1 cellular context compared by ENCODE assay signal in genomic region chr19:46133777-46134231, GRCh38.
TF ChIP-seq lines count a peak whose summit lies in the region.

No MANE protein-coding gene starts in this region.

TF ChIP-seq in H1, 55 proteins besides CTCF, POLR2A, EP300 and RAD21 (continued from another document):
- 0 out of 2 replicates have a peak, but pooled peaks have one; percentile 24 for TF ChIP-seq SP1 (IDR thresholded peaks at IDR 0.05; ENCODE audit: low read depth, low read length)
- no peak; the same call in 1 of the 2 replicates for TF ChIP-seq TBP (IDR thresholded peaks at IDR 0.05; ENCODE audit: low read depth, low read length)
- TF ChIP-seq TAF7 (optimal IDR thresholded peaks at IDR 0.05; ENCODE audit: borderline replicate concordance, low read depth, low read length) = no peak
- TF ChIP-seq CHD2 (IDR thresholded peaks at IDR 0.05; ENCODE audit: low read length) = no peak
- TF ChIP-seq RNF2 (IDR thresholded peaks at IDR 0.05; ENCODE audit: borderline replicate concordance, low read depth, low read length, missing control alignments, poor library complexity, severe bottlenecking) = no peak
- no peak for TF ChIP-seq MAFK (IDR thresholded peaks at IDR 0.05; ENCODE audit: low read depth, low read length)
- no peak for TF ChIP-seq USF2 (IDR thresholded peaks at IDR 0.05; ENCODE audit: low read length)
- no peak for TF ChIP-seq ZNF274 (IDR thresholded peaks at IDR 0.05; ENCODE audit: borderline replicate concordance, extremely low read depth, low read length)
- no peak for TF ChIP-seq RFX5 (IDR thresholded peaks at IDR 0.05; ENCODE audit: borderline replicate concordance, low read depth, low read length)
- no peak for TF ChIP-seq SIX5 (IDR thresholded peaks at IDR 0.05; ENCODE audit: low read depth, low read length)
- TF ChIP-seq GTF2F1 (IDR thresholded peaks at IDR 0.05; ENCODE audit: borderline replicate concordance, low read depth, low read length) = no peak
- TF ChIP-seq PHF8 (conservative IDR thresholded peaks at IDR 0.05; ENCODE audit: low read depth, low read length) = no peak
- TF ChIP-seq SAP30 (IDR thresholded peaks at IDR 0.05; ENCODE audit: insufficient read depth, insufficient replicate concordance, low read length) = no peak
- TF ChIP-seq E2F6 (IDR thresholded peaks at IDR 0.05) = no peak
- no peak for TF ChIP-seq POU5F1 (IDR thresholded peaks at IDR 0.05; ENCODE audit: low read depth, low read length)
- TF ChIP-seq MAX (IDR thresholded peaks at IDR 0.05) = 0 out of 2 replicates have a peak, but pooled peaks have one; percentile 33
- TF ChIP-seq GABPA (IDR thresholded peaks at IDR 0.05; ENCODE audit: borderline replicate concordance, insufficient read depth, low read length) = no peak
- no peak for TF ChIP-seq CREB1 (IDR thresholded peaks at IDR 0.05)
- no peak for TF ChIP-seq CHD1 (IDR thresholded peaks at IDR 0.05; ENCODE audit: low read depth, low read length)
- peak; percentile 81 for TF ChIP-seq ATF2 (IDR thresholded peaks at IDR 0.05; ENCODE audit: low read length)
- no peak for TF ChIP-seq HDAC2 (IDR thresholded peaks at IDR 0.05; ENCODE audit: borderline replicate concordance in 1 of 2, low read depth in 2 of 2, low read length in 2 of 2)
- no peak for TF ChIP-seq CBX5 (IDR thresholded peaks at IDR 0.05; ENCODE audit: low read depth, low read length)
